8 cellular contexts compared by ENCODE assay signal in the genomic region with DNA sequence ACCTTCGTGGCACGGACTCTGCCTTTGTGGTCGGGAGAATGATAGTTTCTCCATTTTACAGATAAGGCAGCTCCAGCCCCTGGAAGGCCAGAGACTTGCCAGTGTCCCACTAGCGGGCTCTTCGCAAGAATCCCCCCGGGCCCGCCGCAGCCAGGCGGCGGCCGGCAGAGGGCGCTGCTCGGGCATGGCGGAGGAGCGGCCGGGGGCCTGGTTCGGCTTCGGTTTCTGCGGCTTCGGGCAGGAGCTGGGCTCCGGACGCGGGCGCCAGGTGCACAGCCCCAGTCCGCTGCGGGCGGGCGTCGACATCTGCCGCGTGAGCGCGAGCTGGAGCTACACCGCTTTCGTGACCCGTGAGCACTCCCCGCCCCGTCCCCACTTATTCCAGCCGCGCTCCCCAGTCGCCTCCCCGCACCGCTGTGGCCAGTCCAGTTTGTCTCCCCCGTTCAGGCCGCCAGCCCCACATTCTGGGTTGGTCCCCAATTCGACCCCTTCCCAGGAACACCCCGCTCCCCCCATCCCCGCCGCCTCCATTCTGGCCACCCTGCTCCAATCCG. TPM values are rescaled to one million over a fixed set of nuclear protein-coding genes. Genes with fewer than 3 reads are reported as not detected.
A peak's percentile ranks its signal among the peaks of the same experiment; 100 is the strongest.
DNase-seq lines count a peak whose midpoint lies in the region; ATAC-seq and TF ChIP-seq lines count a peak whose summit lies in the region.

No MANE protein-coding gene starts in this region.

- H3K4me1 Mint-ChIP-seq in WTC11 = peaks cover 16% of the 10 kb centered on the region

- H3K9me3 ChIP-seq in spleen = no peaks in the 10 kb centered on the region

- peak overlapping the region; percentile 74 for H3K4me3 Mint-ChIP-seq in WTC11

- intact Hi-C loops in spleen (cut with DNase I; ENCODE audit: low total_unique reads) = no loop called here

- POLR2A ChIA-PET in WTC11 (lab: Charles Lee) = interaction anchor here (0.7 to 2.1 kb wide), 9 partner anchors 10 to 240 kb away, joined by 3 to 10 read pairs (median 4); a partner anchor contains a TSS

- H3K27me3 ChIP-seq in spleen (replicated peaks in 1 of 7) = no peaks in the 10 kb centered on the region

- peak overlapping the region in 3 of 8 donors; percentile 9 to 54 (median 26) for H3K27ac ChIP-seq in spleen

- H3K9me3 Mint-ChIP-seq in WTC11 = no peaks in the 10 kb centered on the region

- H3K4me1 ChIP-seq in spleen = peaks cover 14 to 39% (median 30%) of the 10 kb centered on the region in 6 donors

- ATAC-seq in WTC11 (peak; percentile 43), GM18873 (IDR thresholded peaks at IDR 0.05; ENCODE audit: low FRiP score, unreplicated experiment) (no peak)

- CTCF ChIA-PET in WTC11 (lab: Charles Lee) = interaction anchor here (0.6 to 6.2 kb wide), 57 partner anchors 10 to 1381 kb away, joined by 3 to 264 read pairs (median 5); a partner anchor contains a TSS

- H3K36me3 ChIP-seq in spleen = peaks cover 0 to 65% (median 42%) of the 10 kb centered on the region in 6 donors

- no peak for TF ChIP-seq POLR2A in spleen (IDR thresholded peaks at IDR 0.05)

- TF ChIP-seq CTCF in GM12875 (IDR thresholded peaks at IDR 0.05; ENCODE audit: borderline replicate concordance, insufficient read depth, low read depth, low read length) = peak; percentile 97
- TF ChIP-seq CTCF in WTC11 (IDR thresholded peaks at IDR 0.05) = peak; percentile 91
- TF ChIP-seq CTCF in spleen (IDR thresholded peaks at IDR 0.05 in 8 of 11, conservative IDR thresholded peaks at IDR 0.05 in 3 of 11) = peak; percentile 59 to 97 (median 89)

- WGBS in spleen, 5 donors = 7 to 35% (median 12%) methylated on average over 12 to 50 of the region's 50 CpGs

- peaks cover 33% of the 10 kb centered on the region for H3K36me3 Mint-ChIP-seq in WTC11

- peak; percentile 8 for DNase-seq in NCI-H1694 (lab: John Stamatoyannopoulos, UW)
- peak; percentile 91 for DNase-seq in WTC11 (ENCODE audit: low spot score)
- DNase-seq in central memory CD4-positive, alpha-beta T cell = peak; percentile 22
- peak; percentile 71 for DNase-seq in iris pigment epithelial cell (ENCODE audit: low read depth)
- peak; percentile 92 for DNase-seq in spleen
- DNase-seq in NCI-H345 (lab: John Stamatoyannopoulos, UW) = no peak

- H3K27me3 Mint-ChIP-seq in WTC11 (ENCODE audit: low read depth) = no peaks in the 10 kb centered on the region

- H3K4me3 ChIP-seq in GM12875 (ENCODE audit: low read depth, low read length) (peak overlapping the region; percentile 70), spleen (peak overlapping the region; percentile 25 to 82 (median 47))

- no peak overlapping the region for H3K27ac Mint-ChIP-seq in WTC11

TF ChIP-seq in WTC11, 78 proteins besides CTCF, POLR2A, EP300 and RAD21 (continues in another document):
- no peak for TF ChIP-seq TCF7 (CRISPR knock-in tag; IDR thresholded peaks at IDR 0.05; ENCODE audit: low read depth)
- TF ChIP-seq OVOL2 (CRISPR knock-in tag; IDR thresholded peaks at IDR 0.05; ENCODE audit: borderline replicate concordance) = no peak
- TF ChIP-seq, protein P1, sequence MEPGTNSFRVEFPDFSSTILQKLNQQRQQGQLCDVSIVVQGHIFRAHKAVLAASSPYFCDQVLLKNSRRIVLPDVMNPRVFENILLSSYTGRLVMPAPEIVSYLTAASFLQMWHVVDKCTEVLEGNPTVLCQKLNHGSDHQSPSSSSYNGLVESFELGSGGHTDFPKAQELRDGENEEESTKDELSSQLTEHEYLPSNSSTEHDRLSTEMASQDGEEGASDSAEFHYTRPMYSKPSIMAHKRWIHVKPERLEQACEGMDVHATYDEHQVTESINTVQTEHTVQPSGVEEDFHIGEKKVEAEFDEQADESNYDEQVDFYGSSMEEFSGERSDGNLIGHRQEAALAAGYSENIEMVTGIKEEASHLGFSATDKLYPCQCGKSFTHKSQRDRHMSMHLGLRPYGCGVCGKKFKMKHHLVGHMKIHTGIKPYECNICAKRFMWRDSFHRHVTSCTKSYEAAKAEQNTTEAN (CRISPR knock-in tag; IDR thresholded peaks at IDR 0.05) = 0 out of 2 replicates have a peak, but pooled peaks have one; percentile 50
- TF ChIP-seq, protein P2, sequence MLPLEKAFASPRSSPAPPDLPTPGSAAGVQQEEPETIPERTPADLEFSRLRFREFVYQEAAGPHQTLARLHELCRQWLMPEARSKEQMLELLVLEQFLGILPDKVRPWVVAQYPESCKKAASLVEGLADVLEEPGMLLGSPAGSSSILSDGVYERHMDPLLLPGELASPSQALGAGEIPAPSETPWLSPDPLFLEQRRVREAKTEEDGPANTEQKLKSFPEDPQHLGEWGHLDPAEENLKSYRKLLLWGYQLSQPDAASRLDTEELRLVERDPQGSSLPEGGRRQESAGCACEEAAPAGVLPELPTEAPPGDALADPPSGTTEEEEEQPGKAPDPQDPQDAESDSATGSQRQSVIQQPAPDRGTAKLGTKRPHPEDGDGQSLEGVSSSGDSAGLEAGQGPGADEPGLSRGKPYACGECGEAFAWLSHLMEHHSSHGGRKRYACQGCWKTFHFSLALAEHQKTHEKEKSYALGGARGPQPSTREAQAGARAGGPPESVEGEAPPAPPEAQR (CRISPR knock-in tag; IDR thresholded peaks at IDR 0.05) = no peak
- TF ChIP-seq FOXK1 (CRISPR knock-in tag; IDR thresholded peaks at IDR 0.05) = no peak
- TF ChIP-seq TEAD4 (CRISPR knock-in tag; IDR thresholded peaks at IDR 0.05) = no peak
- TF ChIP-seq NR3C1 (CRISPR knock-in tag; conservative IDR thresholded peaks at IDR 0.05; ENCODE audit: low read depth) = no peak; the same call in 1 of the 2 replicates
- TF ChIP-seq IRF2 (CRISPR knock-in tag; IDR thresholded peaks at IDR 0.05; ENCODE audit: borderline replicate concordance, low read depth) = no peak
- no peak for TF ChIP-seq ZNF263 (CRISPR knock-in tag; IDR thresholded peaks at IDR 0.05; ENCODE audit: low read depth)
- TF ChIP-seq, protein P3, sequence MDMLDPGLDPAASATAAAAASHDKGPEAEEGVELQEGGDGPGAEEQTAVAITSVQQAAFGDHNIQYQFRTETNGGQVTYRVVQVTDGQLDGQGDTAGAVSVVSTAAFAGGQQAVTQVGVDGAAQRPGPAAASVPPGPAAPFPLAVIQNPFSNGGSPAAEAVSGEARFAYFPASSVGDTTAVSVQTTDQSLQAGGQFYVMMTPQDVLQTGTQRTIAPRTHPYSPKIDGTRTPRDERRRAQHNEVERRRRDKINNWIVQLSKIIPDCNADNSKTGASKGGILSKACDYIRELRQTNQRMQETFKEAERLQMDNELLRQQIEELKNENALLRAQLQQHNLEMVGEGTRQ (CRISPR knock-in tag; IDR thresholded peaks at IDR 0.05) = no peak
- TF ChIP-seq, protein P4, sequence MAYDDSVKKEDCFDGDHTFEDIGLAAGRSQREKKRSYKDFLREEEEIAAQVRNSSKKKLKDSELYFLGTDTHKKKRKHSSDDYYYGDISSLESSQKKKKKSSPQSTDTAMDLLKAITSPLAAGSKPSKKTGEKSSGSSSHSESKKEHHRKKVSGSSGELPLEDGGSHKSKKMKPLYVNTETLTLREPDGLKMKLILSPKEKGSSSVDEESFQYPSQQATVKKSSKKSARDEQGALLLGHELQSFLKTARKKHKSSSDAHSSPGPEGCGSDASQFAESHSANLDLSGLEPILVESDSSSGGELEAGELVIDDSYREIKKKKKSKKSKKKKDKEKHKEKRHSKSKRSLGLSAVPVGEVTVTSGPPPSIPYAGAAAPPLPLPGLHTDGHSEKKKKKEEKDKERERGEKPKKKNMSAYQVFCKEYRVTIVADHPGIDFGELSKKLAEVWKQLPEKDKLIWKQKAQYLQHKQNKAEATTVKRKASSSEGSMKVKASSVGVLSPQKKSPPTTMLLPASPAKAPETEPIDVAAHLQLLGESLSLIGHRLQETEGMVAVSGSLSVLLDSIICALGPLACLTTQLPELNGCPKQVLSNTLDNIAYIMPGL (CRISPR knock-in tag; IDR thresholded peaks at IDR 0.05) = peak; percentile 96
- TF ChIP-seq, protein P5, sequence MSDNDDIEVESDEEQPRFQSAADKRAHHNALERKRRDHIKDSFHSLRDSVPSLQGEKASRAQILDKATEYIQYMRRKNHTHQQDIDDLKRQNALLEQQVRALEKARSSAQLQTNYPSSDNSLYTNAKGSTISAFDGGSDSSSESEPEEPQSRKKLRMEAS (CRISPR knock-in tag; IDR thresholded peaks at IDR 0.05) = no peak
- TF ChIP-seq CBFB (CRISPR knock-in tag; IDR thresholded peaks at IDR 0.05; ENCODE audit: low read depth) = no peak; the same call in 1 of the 2 replicates
- TF ChIP-seq, protein P6, sequence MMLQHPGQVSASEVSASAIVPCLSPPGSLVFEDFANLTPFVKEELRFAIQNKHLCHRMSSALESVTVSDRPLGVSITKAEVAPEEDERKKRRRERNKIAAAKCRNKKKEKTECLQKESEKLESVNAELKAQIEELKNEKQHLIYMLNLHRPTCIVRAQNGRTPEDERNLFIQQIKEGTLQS (CRISPR knock-in tag; conservative IDR thresholded peaks at IDR 0.05) = no peak
- TF ChIP-seq, protein P7, sequence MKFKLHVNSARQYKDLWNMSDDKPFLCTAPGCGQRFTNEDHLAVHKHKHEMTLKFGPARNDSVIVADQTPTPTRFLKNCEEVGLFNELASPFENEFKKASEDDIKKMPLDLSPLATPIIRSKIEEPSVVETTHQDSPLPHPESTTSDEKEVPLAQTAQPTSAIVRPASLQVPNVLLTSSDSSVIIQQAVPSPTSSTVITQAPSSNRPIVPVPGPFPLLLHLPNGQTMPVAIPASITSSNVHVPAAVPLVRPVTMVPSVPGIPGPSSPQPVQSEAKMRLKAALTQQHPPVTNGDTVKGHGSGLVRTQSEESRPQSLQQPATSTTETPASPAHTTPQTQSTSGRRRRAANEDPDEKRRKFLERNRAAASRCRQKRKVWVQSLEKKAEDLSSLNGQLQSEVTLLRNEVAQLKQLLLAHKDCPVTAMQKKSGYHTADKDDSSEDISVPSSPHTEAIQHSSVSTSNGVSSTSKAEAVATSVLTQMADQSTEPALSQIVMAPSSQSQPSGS (CRISPR knock-in tag; IDR thresholded peaks at IDR 0.05; ENCODE audit: borderline replicate concordance, low read depth) = no peak
- peak; percentile 35 for TF ChIP-seq SP1 (CRISPR knock-in tag; conservative IDR thresholded peaks at IDR 0.05)

RNA-seq across cellular contexts. Expression of a gene that starts 1.9 kb away (rescaled TPM):
- total RNA-seq in WTC11 (2021) (26.1 to 31.9 TPM (median 27.8 TPM) in 3 replicates), spleen (10 to 100 TPM in 2 of 7 donors, 1 to 10 TPM in 5; 6.9 to 11.4 (median 8.7) TPM)
- polyA plus RNA-seq in spleen = 1 to 10 TPM; 3.6 to 9.0 (median 6.3) TPM

RNA-seq across cellular contexts. Expression of a gene that starts 21.5 kb away (rescaled TPM):
- 92.1 to 102 TPM (median 101 TPM) in 3 replicates for total RNA-seq in WTC11 (2021)
- total RNA-seq in spleen = 10 to 100 TPM; 32.8 to 59.5 (median 42.6) TPM
- polyA plus RNA-seq in spleen = 10 to 100 TPM; 32.2 to 43.6 (median 32.8) TPM

RNA-seq across cellular contexts. Expression of a gene that starts 24.3 kb away (rescaled TPM):
- total RNA-seq in WTC11 (2021) (16.4 to 23.6 TPM (median 21.7 TPM) in 3 replicates), spleen (10 to 100 TPM; 12.8 to 25.9 (median 18.0) TPM)
- 10 to 100 TPM; 23.9 to 34.5 (median 31.0) TPM for polyA plus RNA-seq in spleen

RNA-seq across cellular contexts. Expression of a gene that starts 37.7 kb away (rescaled TPM):
- total RNA-seq in WTC11 (2021) (114 to 130 TPM (median 121 TPM) in 3 replicates), spleen (10 to 100 TPM in 4 of 7 donors, 1 to 10 TPM in 3; 6.0 to 40.0 (median 15.0) TPM)
- 10 to 100 TPM in 1 of 3 donors, 1 to 10 TPM in 2; 7.4 to 13.9 (median 8.8) TPM for polyA plus RNA-seq in spleen

RNA-seq across cellular contexts. Expression of a gene that starts 53.5 kb away (rescaled TPM):
- total RNA-seq in WTC11 (2021) = 27.9 to 31.5 TPM (median 31.0 TPM) in 3 replicates
- 100 to 1,000 TPM; 105 to 167 (median 120) TPM for total RNA-seq in spleen
- 10 to 100 TPM; 13.7 to 46.1 (median 24.0) TPM for polyA plus RNA-seq in spleen
